In genomic region chr14:73025544-73025943, GRCh38 we compare ENCODE assay signal across 9 cellular contexts. TPM values are rescaled to one million over a fixed set of nuclear protein-coding genes. Genes with fewer than 3 reads are reported as not detected.
DNase-seq lines count a peak whose midpoint lies in the region; ATAC-seq and TF ChIP-seq lines count a peak whose summit lies in the region.
"Had no signal": no experiment of that assay in that cellular context is flagged by ENCODE, and none has a peak within 500 bp of the region (broad histone marks: within the 10 kb centered on the region; RNA-seq: fewer than 3 reads in every experiment).

No MANE protein-coding gene starts in this region.

- H3K9me3 ChIP-seq in BLaER1 treated with 17β-estradiol and CSF1 and Interleukin-3, amounts not matched to agents 10 nM and 100 nM (replicated peaks in 1 of 11) = 0 out of 22 replicates have a peak, but pooled peaks cover 0 to 2% (median 0%) of the 10 kb centered on the region in 11 experiments
- H3K9me3 ChIP-seq in testis = no peaks in the 10 kb centered on the region

- peak overlapping the region; percentile 70 to 88 (median 76); a peak in 17 of 20 replicates for H3K4me3 ChIP-seq in BLaER1 treated with 17β-estradiol and CSF1 and Interleukin-3, amounts not matched to agents 10 nM and 100 nM
- H3K4me3 ChIP-seq in KMS-11 (IDR thresholded peaks at IDR 0.05; ENCODE audit: insufficient read depth, low read depth, low read length) (no peak overlapping the region), testis (no peak overlapping the region)

- no peak for TF ChIP-seq POLR2A in testis (IDR thresholded peaks at IDR 0.05)

- H3K4me2 ChIP-seq in BLaER1 treated with 17β-estradiol and CSF1 and Interleukin-3, amounts not matched to agents 10 nM and 100 nM = peak overlapping the region; percentile 67 to 97 (median 86)
- H3K4me2 ChIP-seq in KMS-11 = peak overlapping the region; percentile 42; the same call in 1 of the 2 replicates

- no peaks in the 10 kb centered on the region for H3K9me3 Mint-ChIP-seq in naive B cell

- WGBS in testis, 2 donors = 61 to 65% methylated on average over 3 of the region's 3 CpGs

- intact Hi-C loops in testis (cut with DNase I; ENCODE audit: low total_unique reads) = no loop called here

- H3K36me3 Mint-ChIP-seq in naive B cell = peaks cover 8 to 17% of the 10 kb centered on the region in 2 donors

- DNase-seq in cerebellar cortex (ENCODE audit: low spot score) (peak; percentile 15), naive B cell (no peak), testis (no peak), NK-92 (lab: John Stamatoyannopoulos, UW; ENCODE audit: unreplicated experiment) (no peak), NCI-H2107 treated with DMSO at 0.1 percent for 48 hours (lab: John Stamatoyannopoulos, UW; ENCODE audit: unreplicated experiment) (no peak)
- DNase-seq: NCI-H187 treated with DMSO at 0.1 percent for 48 hours had no signal

- H2AFZ ChIP-seq in KMS-11 (ENCODE audit: low read depth) = no peak overlapping the region

- no peak for TF ChIP-seq CTCF in KMS-11 (conservative IDR thresholded peaks at IDR 0.05; ENCODE audit: low read depth, low read length)
- no peak for TF ChIP-seq CTCF in testis (IDR thresholded peaks at IDR 0.05)

- H3K9ac ChIP-seq in BLaER1 treated with 17β-estradiol and CSF1 and Interleukin-3, amounts not matched to agents 10 nM and 100 nM = peak overlapping the region; percentile 79 to 88 (median 85); a peak in 16 of 22 replicates
- no peak overlapping the region for H3K9ac ChIP-seq in KMS-11

- H3K27ac ChIP-seq in BLaER1 treated with 17β-estradiol and CSF1 and Interleukin-3, amounts not matched to agents 10 nM and 100 nM = 0 out of 22 replicates have a peak overlapping the region, but pooled peaks of 1 of the 11 experiments have one; percentile 86
- H3K27ac ChIP-seq in KMS-11 (no peak overlapping the region), testis (peak overlapping the region in 1 of 2 donors; percentile 91)

- H3K79me2 ChIP-seq in KMS-11 (ENCODE audit: insufficient read depth, low read depth) = no peaks in the 10 kb centered on the region

- peaks cover 31 to 51% (median 46%) of the 10 kb centered on the region in 3 donors for H3K4me1 Mint-ChIP-seq in naive B cell

- peaks cover 0 to 52% (median 24%) of the 10 kb centered on the region in 11 experiments; a peak in 13 of 22 replicates for H4K20me1 ChIP-seq in BLaER1 treated with 17β-estradiol and CSF1 and Interleukin-3, amounts not matched to agents 10 nM and 100 nM
- no peaks in the 10 kb centered on the region for H4K20me1 ChIP-seq in KMS-11 (ENCODE audit: insufficient read depth)

- peaks cover 31 to 39% (median 37%) of the 10 kb centered on the region in 11 experiments for H3K36me3 ChIP-seq in BLaER1 treated with 17β-estradiol and CSF1 and Interleukin-3, amounts not matched to agents 10 nM and 100 nM
- no peaks in the 10 kb centered on the region for H3K36me3 ChIP-seq in KMS-11 (ENCODE audit: insufficient read depth)
- H3K36me3 ChIP-seq in testis (ENCODE audit: low read depth, missing control alignments) = no peaks in the 10 kb centered on the region

- peak overlapping the region in 6 of 8 donors; percentile 85 to 99 (median 93) for H3K4me3 Mint-ChIP-seq in naive B cell

- H3K27me3 Mint-ChIP-seq in naive B cell = no peaks in the 10 kb centered on the region

- H3K27me3 ChIP-seq in BLaER1 treated with 17β-estradiol and CSF1 and Interleukin-3, amounts not matched to agents 10 nM and 100 nM = no peaks in the 10 kb centered on the region
- H3K27me3 ChIP-seq in KMS-11 (ENCODE audit: insufficient read depth, low read depth) = no peaks in the 10 kb centered on the region
- H3K27me3 ChIP-seq in testis = no peaks in the 10 kb centered on the region

- peak overlapping the region in 3 of 6 donors; percentile 42 to 89 (median 80) for H3K27ac Mint-ChIP-seq in naive B cell

- no peak for ATAC-seq in naive B cell (ENCODE audit: low read depth in 2 of 2)
- no peak for ATAC-seq in GM18909 (IDR thresholded peaks at IDR 0.05; ENCODE audit: poor library complexity, unreplicated experiment)

- H3K4me1 ChIP-seq in BLaER1 treated with 17β-estradiol and CSF1 and Interleukin-3, amounts not matched to agents 10 nM and 100 nM = peaks cover 35 to 48% (median 43%) of the 10 kb centered on the region in 10 experiments
- H3K4me1 ChIP-seq in KMS-11 (ENCODE audit: low read depth, poor library complexity, severe bottlenecking) (peaks cover 15% of the 10 kb centered on the region), testis (peaks cover 18% of the 10 kb centered on the region)

RNA-seq across cellular contexts. Expression of gene ZFYVE1, which starts 1.4 kb away (rescaled TPM):
- polyA plus RNA-seq in naive B cell (ENCODE audit: low read depth in 6 of 6) (1 to 10 TPM; 5.5 to 9.5 (median 6.8) TPM), testis (ENCODE audit: insufficient read depth, low read depth, low replicate concordance) (29.0 TPM)
- total RNA-seq in testis = 10 to 100 TPM; 30.6 to 39.6 TPM

RNA-seq across cellular contexts. Expression of gene RBM25, which starts 32.8 kb away (rescaled TPM):
- polyA plus RNA-seq in naive B cell (ENCODE audit: low read depth in 6 of 6) (10 to 100 TPM; 20.6 to 76.8 (median 48.5) TPM), testis (ENCODE audit: insufficient read depth, low read depth, low replicate concordance) (30.6 TPM)
- total RNA-seq in testis = 100 to 1,000 TPM; 113 to 132 TPM

Comparison
In these comparisons a context has a peak if more than half of its experiments do, and no peak if none do; other contexts are left out.
1. H3K4me3 ChIP-seq: peak in BLaER1 treated with 17β-estradiol and CSF1 and Interleukin-3, amounts not matched to agents 10 nM and 100 nM (10 of 10); none in KMS-11 (single experiment) and testis (0 of 2).